Comparison of ENCODE assay signal across 2 cellular contexts in the genomic region with DNA sequence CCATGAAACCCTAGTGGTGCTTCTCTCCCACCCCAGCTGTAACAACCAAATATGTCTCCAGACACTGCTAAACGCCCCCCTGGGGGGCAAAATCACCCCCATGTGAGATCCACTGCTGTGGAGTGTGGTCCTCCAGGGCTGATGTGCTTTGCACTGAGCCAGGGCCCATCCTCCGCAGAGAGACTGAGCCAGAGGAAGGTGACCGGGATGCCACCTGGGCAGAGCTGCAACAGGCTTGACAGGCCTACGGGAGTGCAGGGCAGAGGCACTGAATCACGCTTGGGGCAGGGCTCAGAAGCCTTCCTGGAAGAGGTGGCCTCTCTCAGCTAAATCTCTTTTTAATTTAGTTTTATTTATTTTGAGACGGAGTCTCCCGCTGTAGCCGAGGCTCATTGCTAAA.
TF ChIP-seq lines count a peak whose summit lies in the region.

No MANE protein-coding gene starts in this region.

TF ChIP-seq in K562, 482 proteins besides CTCF, POLR2A, EP300 and RAD21:
- no peak for TF ChIP-seq KHSRP (IDR thresholded peaks at IDR 0.05)
- TF ChIP-seq ZFP36 (IDR thresholded peaks at IDR 0.05; ENCODE audit: low read depth, low read length, partially characterized antibody): peak; percentile 26

TF ChIP-seq in WTC11, 78 proteins besides CTCF, POLR2A, EP300 and RAD21:
- TF ChIP-seq JUN (CRISPR knock-in tag; IDR thresholded peaks at IDR 0.05) (no peak), RELA (CRISPR knock-in tag; IDR thresholded peaks at IDR 0.05; ENCODE audit: borderline replicate concordance) (no peak), NFYB (CRISPR knock-in tag; conservative IDR thresholded peaks at IDR 0.05; ENCODE audit: low read depth) (no peak), MXD4 (CRISPR knock-in tag; IDR thresholded peaks at IDR 0.05; ENCODE audit: borderline replicate concordance) (no peak), CREM (CRISPR knock-in tag; IDR thresholded peaks at IDR 0.05) (no peak), TP53 (CRISPR knock-in tag; IDR thresholded peaks at IDR 0.05) (no peak), CREB1 (CRISPR knock-in tag; IDR thresholded peaks at IDR 0.05) (no peak), NFATC4 (CRISPR knock-in tag; IDR thresholded peaks at IDR 0.05) (no peak), GTF2I (CRISPR knock-in tag; conservative IDR thresholded peaks at IDR 0.05) (no peak), NFE2L1 (CRISPR knock-in tag; IDR thresholded peaks at IDR 0.05) (no peak), ESRRA (CRISPR knock-in tag; IDR thresholded peaks at IDR 0.05; ENCODE audit: borderline replicate concordance) (no peak), ZNF232 (CRISPR knock-in tag; IDR thresholded peaks at IDR 0.05) (no peak)
- TF ChIP-seq, protein P1, sequence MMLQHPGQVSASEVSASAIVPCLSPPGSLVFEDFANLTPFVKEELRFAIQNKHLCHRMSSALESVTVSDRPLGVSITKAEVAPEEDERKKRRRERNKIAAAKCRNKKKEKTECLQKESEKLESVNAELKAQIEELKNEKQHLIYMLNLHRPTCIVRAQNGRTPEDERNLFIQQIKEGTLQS (CRISPR knock-in tag; conservative IDR thresholded peaks at IDR 0.05): no peak
- TF ChIP-seq, protein P2, sequence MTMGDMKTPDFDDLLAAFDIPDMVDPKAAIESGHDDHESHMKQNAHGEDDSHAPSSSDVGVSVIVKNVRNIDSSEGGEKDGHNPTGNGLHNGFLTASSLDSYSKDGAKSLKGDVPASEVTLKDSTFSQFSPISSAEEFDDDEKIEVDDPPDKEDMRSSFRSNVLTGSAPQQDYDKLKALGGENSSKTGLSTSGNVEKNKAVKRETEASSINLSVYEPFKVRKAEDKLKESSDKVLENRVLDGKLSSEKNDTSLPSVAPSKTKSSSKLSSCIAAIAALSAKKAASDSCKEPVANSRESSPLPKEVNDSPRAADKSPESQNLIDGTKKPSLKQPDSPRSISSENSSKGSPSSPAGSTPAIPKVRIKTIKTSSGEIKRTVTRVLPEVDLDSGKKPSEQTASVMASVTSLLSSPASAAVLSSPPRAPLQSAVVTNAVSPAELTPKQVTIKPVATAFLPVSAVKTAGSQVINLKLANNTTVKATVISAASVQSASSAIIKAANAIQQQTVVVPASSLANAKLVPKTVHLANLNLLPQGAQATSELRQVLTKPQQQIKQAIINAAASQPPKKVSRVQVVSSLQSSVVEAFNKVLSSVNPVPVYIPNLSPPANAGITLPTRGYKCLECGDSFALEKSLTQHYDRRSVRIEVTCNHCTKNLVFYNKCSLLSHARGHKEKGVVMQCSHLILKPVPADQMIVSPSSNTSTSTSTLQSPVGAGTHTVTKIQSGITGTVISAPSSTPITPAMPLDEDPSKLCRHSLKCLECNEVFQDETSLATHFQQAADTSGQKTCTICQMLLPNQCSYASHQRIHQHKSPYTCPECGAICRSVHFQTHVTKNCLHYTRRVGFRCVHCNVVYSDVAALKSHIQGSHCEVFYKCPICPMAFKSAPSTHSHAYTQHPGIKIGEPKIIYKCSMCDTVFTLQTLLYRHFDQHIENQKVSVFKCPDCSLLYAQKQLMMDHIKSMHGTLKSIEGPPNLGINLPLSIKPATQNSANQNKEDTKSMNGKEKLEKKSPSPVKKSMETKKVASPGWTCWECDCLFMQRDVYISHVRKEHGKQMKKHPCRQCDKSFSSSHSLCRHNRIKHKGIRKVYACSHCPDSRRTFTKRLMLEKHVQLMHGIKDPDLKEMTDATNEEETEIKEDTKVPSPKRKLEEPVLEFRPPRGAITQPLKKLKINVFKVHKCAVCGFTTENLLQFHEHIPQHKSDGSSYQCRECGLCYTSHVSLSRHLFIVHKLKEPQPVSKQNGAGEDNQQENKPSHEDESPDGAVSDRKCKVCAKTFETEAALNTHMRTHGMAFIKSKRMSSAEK (CRISPR knock-in tag; IDR thresholded peaks at IDR 0.05; ENCODE audit: borderline replicate concordance): no peak
- TF ChIP-seq, protein P3, sequence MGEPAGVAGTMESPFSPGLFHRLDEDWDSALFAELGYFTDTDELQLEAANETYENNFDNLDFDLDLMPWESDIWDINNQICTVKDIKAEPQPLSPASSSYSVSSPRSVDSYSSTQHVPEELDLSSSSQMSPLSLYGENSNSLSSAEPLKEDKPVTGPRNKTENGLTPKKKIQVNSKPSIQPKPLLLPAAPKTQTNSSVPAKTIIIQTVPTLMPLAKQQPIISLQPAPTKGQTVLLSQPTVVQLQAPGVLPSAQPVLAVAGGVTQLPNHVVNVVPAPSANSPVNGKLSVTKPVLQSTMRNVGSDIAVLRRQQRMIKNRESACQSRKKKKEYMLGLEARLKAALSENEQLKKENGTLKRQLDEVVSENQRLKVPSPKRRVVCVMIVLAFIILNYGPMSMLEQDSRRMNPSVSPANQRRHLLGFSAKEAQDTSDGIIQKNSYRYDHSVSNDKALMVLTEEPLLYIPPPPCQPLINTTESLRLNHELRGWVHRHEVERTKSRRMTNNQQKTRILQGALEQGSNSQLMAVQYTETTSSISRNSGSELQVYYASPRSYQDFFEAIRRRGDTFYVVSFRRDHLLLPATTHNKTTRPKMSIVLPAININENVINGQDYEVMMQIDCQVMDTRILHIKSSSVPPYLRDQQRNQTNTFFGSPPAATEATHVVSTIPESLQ (CRISPR knock-in tag; IDR thresholded peaks at IDR 0.05): no peak
- TF ChIP-seq, protein P4, sequence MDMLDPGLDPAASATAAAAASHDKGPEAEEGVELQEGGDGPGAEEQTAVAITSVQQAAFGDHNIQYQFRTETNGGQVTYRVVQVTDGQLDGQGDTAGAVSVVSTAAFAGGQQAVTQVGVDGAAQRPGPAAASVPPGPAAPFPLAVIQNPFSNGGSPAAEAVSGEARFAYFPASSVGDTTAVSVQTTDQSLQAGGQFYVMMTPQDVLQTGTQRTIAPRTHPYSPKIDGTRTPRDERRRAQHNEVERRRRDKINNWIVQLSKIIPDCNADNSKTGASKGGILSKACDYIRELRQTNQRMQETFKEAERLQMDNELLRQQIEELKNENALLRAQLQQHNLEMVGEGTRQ (CRISPR knock-in tag; IDR thresholded peaks at IDR 0.05): no peak
